21 cellular contexts compared by ENCODE assay signal in the genomic region with DNA sequence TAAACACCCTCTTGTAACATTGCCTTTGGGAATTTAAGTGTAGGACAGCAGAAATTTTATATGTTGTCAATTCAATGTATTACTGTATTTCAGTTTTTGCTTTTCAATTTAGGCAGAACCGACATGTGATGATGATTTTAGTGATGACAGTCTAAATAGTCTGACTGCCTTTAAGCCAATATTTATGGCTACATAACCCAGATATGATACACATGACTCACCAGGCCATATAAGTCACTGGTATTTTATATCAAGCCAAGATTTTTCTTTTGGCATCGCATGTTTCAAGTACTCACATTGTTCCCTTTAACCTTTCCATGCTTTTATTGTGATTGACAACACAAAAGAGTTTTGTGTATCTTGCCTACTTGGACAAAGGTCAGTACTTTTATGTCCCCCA.
"Had no signal": no experiment of that assay in that cellular context is flagged by ENCODE, and none has a peak within 500 bp of the region (broad histone marks: within the 10 kb centered on the region; RNA-seq: fewer than 3 reads in every experiment).

No MANE protein-coding gene starts in this region.

- H3K36me3 Mint-ChIP-seq: stimulated activated effector memory CD8-positive, alpha-beta T cell treated with anti-CD3 and anti-CD28 coated beads, Interleukin-12 subunit alpha, Interleukin-12 subunit beta, amount 100 ng/mL, for 72 hours had no signal

- DNase-seq: activated CD4-positive, alpha-beta T cell treated with anti-CD3 and anti-CD28 coated beads for 1 hour; activated CD4-positive, alpha-beta T cell treated with anti-CD3 and anti-CD28 coated beads, Interleukin-2, amount 50 U/mL, for 4 hours; amygdala; body of pancreas; cortex of kidney; effector CD4-positive, alpha-beta T cell; hypothalamus; left lung; right lobe of liver; stimulated activated CD4-positive, alpha-beta T cell treated with anti-CD3 and anti-CD28 coated beads, Interleukin-4, amount 100 ng/mL, for 24 hours; stomach; SW 1271; upper lobe of left lung; WERI-Rb-1 had no signal

- H3K27me3 Mint-ChIP-seq: activated naive CD8-positive, alpha-beta T cell had no signal

- ATAC-seq: body of pancreas; left lung; right lobe of liver; stimulated activated effector memory CD8-positive, alpha-beta T cell treated with anti-CD3 and anti-CD28 coated beads, Interleukin-12 subunit alpha, Interleukin-12 subunit beta, amount 100 ng/mL, for 72 hours had no signal

- H3K4me1 Mint-ChIP-seq: central memory CD8-positive, alpha-beta T cell; stimulated activated effector memory CD8-positive, alpha-beta T cell treated with anti-CD3 and anti-CD28 coated beads, Interleukin-12 subunit alpha, Interleukin-12 subunit beta, amount 100 ng/mL, for 72 hours had no signal

- H3K27ac Mint-ChIP-seq: activated naive CD8-positive, alpha-beta T cell; activated T-helper 1 cell treated with anti-CD3 and anti-CD28 coated beads, Interleukin-12 subunit alpha, Interleukin-12 subunit beta, Interleukin-2, Interleukin-4 antibody, amounts not matched to agents 30 ng/mL and 10 ng/mL and 1 ng/mL, durations not matched to agents 14 hours and 24 hours and 36 hours; stimulated activated effector memory CD8-positive, alpha-beta T cell treated with anti-CD3 and anti-CD28 coated beads, Interleukin-12 subunit alpha, Interleukin-12 subunit beta, amount 100 ng/mL, for 72 hours had no signal

- H3K4me2 ChIP-seq: smooth muscle cell had no signal

- H3K36me3 ChIP-seq: left lung, prostate gland, right lobe of liver, stomach, upper lobe of left lung, WERI-Rb-1 had no signal

- H3K4me3 ChIP-seq: body of pancreas, left lung, prostate gland, right lobe of liver, smooth muscle cell, stomach, upper lobe of left lung had no signal

- H3K4me1 ChIP-seq: body of pancreas, left lung, prostate gland, right lobe of liver, stomach, upper lobe of left lung had no signal

- H3K27ac ChIP-seq: body of pancreas, left lung, prostate gland, right lobe of liver, stomach, upper lobe of left lung, WERI-Rb-1 had no signal

- H3K4me3 Mint-ChIP-seq: activated naive CD8-positive, alpha-beta T cell; activated T-helper 1 cell treated with anti-CD3 and anti-CD28 coated beads, Interleukin-12 subunit alpha, Interleukin-12 subunit beta, Interleukin-2, Interleukin-4 antibody, amounts not matched to agents 30 ng/mL and 10 ng/mL and 1 ng/mL, durations not matched to agents 14 hours and 24 hours and 36 hours; central memory CD8-positive, alpha-beta T cell; neural crest cell; stimulated activated effector memory CD8-positive, alpha-beta T cell treated with anti-CD3 and anti-CD28 coated beads, Interleukin-12 subunit alpha, Interleukin-12 subunit beta, amount 100 ng/mL, for 72 hours had no signal

- H3K9me3 ChIP-seq: body of pancreas, prostate gland, right lobe of liver had no signal

- H3K27me3 ChIP-seq: body of pancreas, left lung, right lobe of liver, stomach, upper lobe of left lung had no signal
